Comparison of ENCODE assay signal across 13 cellular contexts in the genomic region with DNA sequence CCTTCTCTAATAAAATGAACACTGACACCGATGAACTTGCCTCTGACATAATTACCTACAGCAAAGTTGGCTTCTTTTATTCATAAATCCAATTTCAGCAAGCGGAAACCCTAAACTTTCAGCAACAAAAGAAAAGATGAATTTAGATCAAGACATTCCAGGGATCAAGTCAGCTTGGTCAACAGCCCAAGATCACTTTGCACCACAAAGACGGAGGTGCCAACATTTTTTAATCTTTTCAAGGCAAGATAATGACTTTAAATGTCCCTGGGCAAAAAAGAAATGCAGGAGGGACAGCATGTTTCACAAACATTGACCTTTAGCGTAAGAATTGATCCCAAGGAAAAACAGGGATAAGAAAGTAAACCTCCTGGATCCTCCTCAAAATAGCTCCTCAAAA.
DNase-seq lines count a peak whose midpoint lies in the region; ATAC-seq and TF ChIP-seq lines count a peak whose summit lies in the region.
"Had no signal": no experiment of that assay in that cellular context is flagged by ENCODE, and none has a peak within 500 bp of the region (broad histone marks: within the 10 kb centered on the region; RNA-seq: fewer than 3 reads in every experiment).

No MANE protein-coding gene starts in this region.

- H3K4me1 Mint-ChIP-seq in nephron progenitor cell = peaks cover 86% of the 10 kb centered on the region
- H3K4me1 Mint-ChIP-seq: CD8-positive, alpha-beta memory T cell had no signal

- H3K27me3 ChIP-seq in HUES48 (ENCODE audit: control insufficient read depth, insufficient read depth, low read length) = no peaks in the 10 kb centered on the region
- H3K27me3 ChIP-seq in iPS-20b (ENCODE audit: insufficient read depth, low read length) = no peaks in the 10 kb centered on the region; the same call in 1 of the 2 replicates
- H3K27me3 ChIP-seq: BLaER1 had no signal

- H3K9me3 Mint-ChIP-seq in nephron progenitor cell = no peaks in the 10 kb centered on the region

- H3K4me3 ChIP-seq in HUES48 (ENCODE audit: low read depth, low read length) = no peak overlapping the region
- peak overlapping the region; percentile 3; the same call in 1 of the 2 replicates for H3K4me3 ChIP-seq in iPS-20b (ENCODE audit: low read length)
- H3K4me3 ChIP-seq: BLaER1 had no signal

- no peak for TF ChIP-seq CTCF in nephron progenitor cell (IDR thresholded peaks at IDR 0.05)

- no peak for ATAC-seq in HG02970 (IDR thresholded peaks at IDR 0.05; ENCODE audit: low FRiP score, unreplicated experiment)

- no peak for DNase-seq in nephron progenitor cell
- DNase-seq in NCI-H2196 (lab: John Stamatoyannopoulos, UW; ENCODE audit: unreplicated experiment) = no peak
- DNase-seq in NCI-H748 (lab: John Stamatoyannopoulos, UW; ENCODE audit: unreplicated experiment) = no peak
- DNase-seq in activated CD8-positive, alpha-beta memory T cell treated with anti-CD3 and anti-CD28 coated beads, Interleukin-2, amount 50 U/mL, for 48 hours = no peak
- DNase-seq: AML-193; Caco-2; CD8-positive, alpha-beta memory T cell; DND-41; GDM1 had no signal

- 0 out of 2 replicates have a peak overlapping the region, but pooled peaks have one; percentile 9 for H3K9ac ChIP-seq in HUES48 (ENCODE audit: low read depth, low read length)
- H3K9ac ChIP-seq in iPS-20b (ENCODE audit: low read depth, low read length) = no peak overlapping the region
- H3K9ac ChIP-seq: BLaER1 had no signal

- no peaks in the 10 kb centered on the region for H3K27me3 Mint-ChIP-seq in nephron progenitor cell (ENCODE audit: low read depth, poor library complexity)

- H3K27ac ChIP-seq in HUES48 (ENCODE audit: low read depth, low read length) (peak overlapping the region; percentile 49), iPS-20b (ENCODE audit: low read length) (no peak overlapping the region)
- H3K27ac ChIP-seq: BLaER1 had no signal

- no peaks in the 10 kb centered on the region for H3K36me3 ChIP-seq in HUES48 (ENCODE audit: control insufficient read depth, insufficient read depth, low read length)
- no peaks in the 10 kb centered on the region for H3K36me3 ChIP-seq in iPS-20b (ENCODE audit: insufficient read depth, low read depth, low read length)
- H3K36me3 ChIP-seq: BLaER1 had no signal

- H3K4me1 ChIP-seq in HUES48 (ENCODE audit: control insufficient read depth, insufficient read depth, low read length) = peaks cover 58% of the 10 kb centered on the region
- peaks cover 44% of the 10 kb centered on the region for H3K4me1 ChIP-seq in iPS-20b (ENCODE audit: insufficient read depth, low read length)
- H3K4me1 ChIP-seq: Caco-2 had no signal

- H3K36me3 Mint-ChIP-seq in nephron progenitor cell (ENCODE audit: low read depth) = no peaks in the 10 kb centered on the region
- H3K36me3 Mint-ChIP-seq: CD8-positive, alpha-beta memory T cell had no signal

- peak overlapping the region; percentile 10 for H3K4me3 Mint-ChIP-seq in nephron progenitor cell
- H3K4me3 Mint-ChIP-seq: CD8-positive, alpha-beta memory T cell had no signal

- H3K9me3 ChIP-seq in HUES48 (ENCODE audit: control insufficient read depth, insufficient read depth, low read length) = no peaks in the 10 kb centered on the region
- H3K9me3 ChIP-seq in iPS-20b (ENCODE audit: insufficient read depth, low read depth, low read length) = no peaks in the 10 kb centered on the region
- H3K9me3 ChIP-seq: BLaER1, Caco-2 had no signal

- peak overlapping the region; percentile 97 for H3K27ac Mint-ChIP-seq in nephron progenitor cell
